ENCODE assay signal across 9 cellular contexts in genomic region chr11:44601471-44602370, GRCh38. TPM values are rescaled to one million over a fixed set of nuclear protein-coding genes. Genes with fewer than 3 reads are reported as not detected.
DNase-seq lines count a peak whose midpoint lies in the region; ATAC-seq, FAIRE-seq and TF ChIP-seq lines count a peak whose summit lies in the region.
"Had no signal": no experiment of that assay in that cellular context is flagged by ENCODE, and none has a peak within 500 bp of the region (broad histone marks: within the 10 kb centered on the region; RNA-seq: fewer than 3 reads in every experiment).

No MANE protein-coding gene starts in this region.

- no peak for DNase-seq in CD4-positive, alpha-beta memory T cell
- no peak for DNase-seq in foreskin keratinocyte
- DNase-seq in kidney = no peak
- no peak for DNase-seq in superior temporal gyrus (ENCODE audit: extremely low spot score)
- no peak for DNase-seq in NCI-H1092 treated with DMSO at 0.1 percent for 48 hours (lab: John Stamatoyannopoulos, UW)
- no peak for DNase-seq in erythroblast (lab: John Stamatoyannopoulos, UW)

- ATAC-seq in GM19351 (IDR thresholded peaks at IDR 0.05; ENCODE audit: unreplicated experiment) (peak; percentile 37), HG03354 (IDR thresholded peaks at IDR 0.05; ENCODE audit: poor library complexity, severe bottlenecking, unreplicated experiment) (peak; percentile 54), foreskin keratinocyte (peak; percentile 49)

- FAIRE-seq in kidney (lab: Jason Lieb, UNC) = no peak

- TF ChIP-seq CTCF in foreskin keratinocyte (conservative IDR thresholded peaks at IDR 0.05) = no peak
- no peak for TF ChIP-seq CTCF in kidney (IDR thresholded peaks at IDR 0.05; ENCODE audit: borderline replicate concordance, extremely low read depth, insufficient read depth)

- POLR2A ChIA-PET in CD4-positive, alpha-beta memory T cell (lab: Charles Lee; ENCODE audit: partially characterized antibody) = interaction anchor here (15.4 to 18.2 kb wide), 2 partner anchors 11 to 33 kb away, joined by 210 to 287 read pairs; partner anchors contain the start of gene CD82

- intact Hi-C loops in CD4-positive, alpha-beta memory T cell (cut with micrococcal nuclease) = no loop called here
- intact Hi-C loops in kidney (cut with DNase I) = no loop called here

- peak overlapping the region; percentile 20 for H3K27ac ChIP-seq in CD4-positive, alpha-beta memory T cell (ENCODE audit: low read depth, low read length)
- H3K27ac ChIP-seq in foreskin keratinocyte (no peak overlapping the region), kidney (ENCODE audit: low read depth in 2 of 2, low read length in 2 of 2) (no peak overlapping the region)
- H3K27ac ChIP-seq: parathyroid adenoma had no signal

- H3K27me3 Mint-ChIP-seq in CD4-positive, alpha-beta memory T cell = no peaks in the 10 kb centered on the region

- peak overlapping the region in 1 of 8 donors; percentile 4 for H3K4me3 Mint-ChIP-seq in CD4-positive, alpha-beta memory T cell

- H3K4me3 ChIP-seq in CD4-positive, alpha-beta memory T cell (ENCODE audit: low read length in 2 of 2) = no peak overlapping the region
- no peak overlapping the region for H3K4me3 ChIP-seq in kidney (ENCODE audit: low read length in 2 of 2)

- peaks cover 29 to 45% of the 10 kb centered on the region in 2 donors for H3K36me3 Mint-ChIP-seq in CD4-positive, alpha-beta memory T cell

- TF ChIP-seq POLR2A in erythroblast (IDR thresholded peaks at IDR 0.05; ENCODE audit: low read length) = no peak

- H3K27me3 ChIP-seq in CD4-positive, alpha-beta memory T cell (ENCODE audit: insufficient read depth, low read length) = no peaks in the 10 kb centered on the region
- no peaks in the 10 kb centered on the region for H3K27me3 ChIP-seq in foreskin keratinocyte

- no peaks in the 10 kb centered on the region for H3K9me3 Mint-ChIP-seq in CD4-positive, alpha-beta memory T cell

- no peaks in the 10 kb centered on the region for H3K9me3 ChIP-seq in CD4-positive, alpha-beta memory T cell (ENCODE audit: control insufficient read depth in 1 of 2, low read length in 2 of 2)
- no peaks in the 10 kb centered on the region for H3K9me3 ChIP-seq in kidney (ENCODE audit: control insufficient read depth in 1 of 2, low read length in 2 of 2)

- CTCF ChIA-PET in CD4-positive, alpha-beta memory T cell (lab: Charles Lee; ENCODE audit: partially characterized antibody) = interaction anchor here (0.6 to 1.8 kb wide), 7 partner anchors 9 to 289 kb away, joined by 3 to 5 read pairs (median 4); partner anchors contain the start of gene CD82

- H3K9ac ChIP-seq in kidney (ENCODE audit: low read length in 2 of 2) = no peak overlapping the region
- H3K9ac ChIP-seq: parathyroid adenoma had no signal

- peaks cover 22 to 53% (median 36%) of the 10 kb centered on the region in 4 donors for H3K4me1 Mint-ChIP-seq in CD4-positive, alpha-beta memory T cell

- peak overlapping the region; percentile 57 to 88 (median 77) for H3K27ac Mint-ChIP-seq in CD4-positive, alpha-beta memory T cell

- peaks cover 54% of the 10 kb centered on the region for H3K4me1 ChIP-seq in CD4-positive, alpha-beta memory T cell (ENCODE audit: insufficient read depth, low read length)
- H3K4me1 ChIP-seq in foreskin keratinocyte = no peaks in the 10 kb centered on the region
- no peaks in the 10 kb centered on the region for H3K4me1 ChIP-seq in kidney (ENCODE audit: control insufficient read depth in 1 of 2, insufficient read depth in 1 of 2, low read depth in 1 of 2, low read length in 2 of 2)
- H3K4me1 ChIP-seq: parathyroid adenoma had no signal

- H3K36me3 ChIP-seq in CD4-positive, alpha-beta memory T cell (ENCODE audit: insufficient read depth, low read length) = peaks cover 40% of the 10 kb centered on the region
- H3K36me3 ChIP-seq in kidney (ENCODE audit: control insufficient read depth in 1 of 2, insufficient read depth in 2 of 2, low read length in 2 of 2) = peaks cover 0 to 2% of the 10 kb centered on the region in 2 donors

RNA-seq across cellular contexts. Expression of gene CD82, which starts 36.3 kb away (rescaled TPM):
- total RNA-seq in CD4-positive, alpha-beta memory T cell = 100 to 1,000 TPM; 130 to 133 TPM
- polyA plus RNA-seq in CD4-positive, alpha-beta memory T cell = 100 to 1,000 TPM; 250 to 260 TPM
- total RNA-seq in foreskin keratinocyte = 91.8 and 97.5 TPM in 2 replicates
- polyA plus RNA-seq in foreskin keratinocyte = 207 and 211 TPM in 2 replicates
- 94.4 TPM for total RNA-seq in kidney
- polyA plus RNA-seq in kidney (ENCODE audit: insufficient read depth, low read depth, low replicate concordance) = 59.3 TPM
